1 cellular context compared by ENCODE assay signal in the genomic region with DNA sequence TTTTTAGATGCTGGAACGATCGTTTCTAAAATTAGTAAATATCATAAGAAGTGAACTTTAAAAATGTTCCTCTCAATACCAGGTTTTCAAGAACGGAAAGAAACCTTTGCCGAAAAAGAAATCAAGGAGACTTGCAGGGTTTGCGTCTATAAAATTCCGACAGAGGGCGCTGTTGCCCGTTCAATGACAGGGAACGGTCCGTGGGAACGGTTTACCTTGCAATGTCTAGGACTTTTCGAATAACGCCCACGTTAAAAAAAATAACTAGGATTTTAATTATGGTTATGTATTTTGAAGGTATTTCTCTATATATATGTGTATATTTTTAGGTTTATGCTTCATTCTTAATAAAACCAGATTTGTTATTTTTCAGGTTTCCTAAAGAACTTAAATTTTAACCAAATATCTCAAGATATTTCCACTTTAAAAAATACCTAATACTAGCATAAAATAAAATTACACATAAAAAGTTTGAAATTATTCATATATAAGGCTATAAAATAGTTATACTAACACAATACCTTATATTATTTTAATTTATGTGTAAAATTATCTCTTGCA.
TF ChIP-seq lines count a peak whose summit lies in the region.

No MANE protein-coding gene starts in this region.

TF ChIP-seq in K562, 482 proteins besides CTCF, POLR2A, EP300 and RAD21 (continued from another document and continues in another):
- TF ChIP-seq, protein P1, sequence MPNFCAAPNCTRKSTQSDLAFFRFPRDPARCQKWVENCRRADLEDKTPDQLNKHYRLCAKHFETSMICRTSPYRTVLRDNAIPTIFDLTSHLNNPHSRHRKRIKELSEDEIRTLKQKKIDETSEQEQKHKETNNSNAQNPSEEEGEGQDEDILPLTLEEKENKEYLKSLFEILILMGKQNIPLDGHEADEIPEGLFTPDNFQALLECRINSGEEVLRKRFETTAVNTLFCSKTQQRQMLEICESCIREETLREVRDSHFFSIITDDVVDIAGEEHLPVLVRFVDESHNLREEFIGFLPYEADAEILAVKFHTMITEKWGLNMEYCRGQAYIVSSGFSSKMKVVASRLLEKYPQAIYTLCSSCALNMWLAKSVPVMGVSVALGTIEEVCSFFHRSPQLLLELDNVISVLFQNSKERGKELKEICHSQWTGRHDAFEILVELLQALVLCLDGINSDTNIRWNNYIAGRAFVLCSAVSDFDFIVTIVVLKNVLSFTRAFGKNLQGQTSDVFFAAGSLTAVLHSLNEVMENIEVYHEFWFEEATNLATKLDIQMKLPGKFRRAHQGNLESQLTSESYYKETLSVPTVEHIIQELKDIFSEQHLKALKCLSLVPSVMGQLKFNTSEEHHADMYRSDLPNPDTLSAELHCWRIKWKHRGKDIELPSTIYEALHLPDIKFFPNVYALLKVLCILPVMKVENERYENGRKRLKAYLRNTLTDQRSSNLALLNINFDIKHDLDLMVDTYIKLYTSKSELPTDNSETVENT (CRISPR knock-in tag; IDR thresholded peaks at IDR 0.05) = no peak
- TF ChIP-seq MED1 (CRISPR knock-in tag; IDR thresholded peaks at IDR 0.05; ENCODE audit: borderline replicate concordance) (no peak), TCF7L2 (IDR thresholded peaks at IDR 0.05; ENCODE audit: low read depth, low read length) (no peak), ZNF282 (CRISPR knock-in tag; IDR thresholded peaks at IDR 0.05) (no peak), SRSF9 (IDR thresholded peaks at IDR 0.05; ENCODE audit: borderline replicate concordance, low read depth, low read length) (no peak), CBX3 (IDR thresholded peaks at IDR 0.05; ENCODE audit: borderline replicate concordance in 1 of 2, low read length in 2 of 2) (peak in 1 of 2 experiments; percentile 38; a peak in 1 of 3 replicates), CXXC5 (CRISPR knock-in tag; IDR thresholded peaks at IDR 0.05) (0 out of 2 replicates have a peak, but pooled peaks have one; percentile 39), ZNF445 (CRISPR knock-in tag; IDR thresholded peaks at IDR 0.05; ENCODE audit: low read depth) (no peak), CHD1 (IDR thresholded peaks at IDR 0.05; ENCODE audit: low read length) (no peak), MCM5 (IDR thresholded peaks at IDR 0.05; ENCODE audit: low read depth) (no peak), ZNF184 (CRISPR knock-in tag; IDR thresholded peaks at IDR 0.05) (no peak), FOXM1 (IDR thresholded peaks at IDR 0.05; ENCODE audit: low read depth) (peak; percentile 86), FOXM1 (CRISPR knock-in tag; IDR thresholded peaks at IDR 0.05; ENCODE audit: low read depth) (no peak), FOXK2 (conservative IDR thresholded peaks at IDR 0.05 in 1 of 2, IDR thresholded peaks at IDR 0.05 in 1 of 2; ENCODE audit: low read depth in 2 of 2) (0 out of 4 replicates have a peak, but pooled peaks of 1 of the 2 experiments have one; percentile 3), MXI1 (IDR thresholded peaks at IDR 0.05; ENCODE audit: low read depth, low read length) (0 out of 2 replicates have a peak, but pooled peaks have one; percentile 40), SP1 (CRISPR knock-in tag; IDR thresholded peaks at IDR 0.05) (no peak), SRSF7 (optimal IDR thresholded peaks at IDR 0.05; ENCODE audit: low read depth, low read length) (no peak), HDAC8 (tag; IDR thresholded peaks at IDR 0.05) (no peak), RB1 (IDR thresholded peaks at IDR 0.05; ENCODE audit: low read depth) (0 out of 2 replicates have a peak, but pooled peaks have one; percentile 28), ZNF586 (CRISPR knock-in tag; conservative IDR thresholded peaks at IDR 0.05) (no peak), ZKSCAN3 (CRISPR knock-in tag; IDR thresholded peaks at IDR 0.05) (no peak), ZBTB17 (CRISPR knock-in tag; IDR thresholded peaks at IDR 0.05) (no peak), TEAD4 (IDR thresholded peaks at IDR 0.05; ENCODE audit: low read length) (peak; percentile 53), TEAD4 (CRISPR knock-in tag; IDR thresholded peaks at IDR 0.05; ENCODE audit: borderline replicate concordance) (no peak), GATAD2A (IDR thresholded peaks at IDR 0.05) (no peak), ZNF589 (CRISPR knock-in tag; IDR thresholded peaks at IDR 0.05; ENCODE audit: low read depth) (no peak), LARP7 (IDR thresholded peaks at IDR 0.05) (no peak), JUNB (CRISPR knock-in tag; conservative IDR thresholded peaks at IDR 0.05) (no peak), ZBTB8A (IDR thresholded peaks at IDR 0.05; ENCODE audit: partially characterized antibody) (no peak), SREBF2 (CRISPR knock-in tag; IDR thresholded peaks at IDR 0.05) (no peak), TGIF2 (CRISPR knock-in tag; IDR thresholded peaks at IDR 0.05) (no peak), ARNT (IDR thresholded peaks at IDR 0.05) (0 out of 4 replicates have a peak, but pooled peaks of 1 of the 2 experiments have one; percentile 50), EP400 (IDR thresholded peaks at IDR 0.05) (0 out of 2 replicates have a peak, but pooled peaks have one; percentile 24), NFIC (IDR thresholded peaks at IDR 0.05) (no peak), KLF13 (tag; IDR thresholded peaks at IDR 0.05; ENCODE audit: borderline replicate concordance, low read depth) (no peak), CCAR2 (IDR thresholded peaks at IDR 0.05; ENCODE audit: low read depth, low read length) (no peak)
- TF ChIP-seq, protein P2, sequence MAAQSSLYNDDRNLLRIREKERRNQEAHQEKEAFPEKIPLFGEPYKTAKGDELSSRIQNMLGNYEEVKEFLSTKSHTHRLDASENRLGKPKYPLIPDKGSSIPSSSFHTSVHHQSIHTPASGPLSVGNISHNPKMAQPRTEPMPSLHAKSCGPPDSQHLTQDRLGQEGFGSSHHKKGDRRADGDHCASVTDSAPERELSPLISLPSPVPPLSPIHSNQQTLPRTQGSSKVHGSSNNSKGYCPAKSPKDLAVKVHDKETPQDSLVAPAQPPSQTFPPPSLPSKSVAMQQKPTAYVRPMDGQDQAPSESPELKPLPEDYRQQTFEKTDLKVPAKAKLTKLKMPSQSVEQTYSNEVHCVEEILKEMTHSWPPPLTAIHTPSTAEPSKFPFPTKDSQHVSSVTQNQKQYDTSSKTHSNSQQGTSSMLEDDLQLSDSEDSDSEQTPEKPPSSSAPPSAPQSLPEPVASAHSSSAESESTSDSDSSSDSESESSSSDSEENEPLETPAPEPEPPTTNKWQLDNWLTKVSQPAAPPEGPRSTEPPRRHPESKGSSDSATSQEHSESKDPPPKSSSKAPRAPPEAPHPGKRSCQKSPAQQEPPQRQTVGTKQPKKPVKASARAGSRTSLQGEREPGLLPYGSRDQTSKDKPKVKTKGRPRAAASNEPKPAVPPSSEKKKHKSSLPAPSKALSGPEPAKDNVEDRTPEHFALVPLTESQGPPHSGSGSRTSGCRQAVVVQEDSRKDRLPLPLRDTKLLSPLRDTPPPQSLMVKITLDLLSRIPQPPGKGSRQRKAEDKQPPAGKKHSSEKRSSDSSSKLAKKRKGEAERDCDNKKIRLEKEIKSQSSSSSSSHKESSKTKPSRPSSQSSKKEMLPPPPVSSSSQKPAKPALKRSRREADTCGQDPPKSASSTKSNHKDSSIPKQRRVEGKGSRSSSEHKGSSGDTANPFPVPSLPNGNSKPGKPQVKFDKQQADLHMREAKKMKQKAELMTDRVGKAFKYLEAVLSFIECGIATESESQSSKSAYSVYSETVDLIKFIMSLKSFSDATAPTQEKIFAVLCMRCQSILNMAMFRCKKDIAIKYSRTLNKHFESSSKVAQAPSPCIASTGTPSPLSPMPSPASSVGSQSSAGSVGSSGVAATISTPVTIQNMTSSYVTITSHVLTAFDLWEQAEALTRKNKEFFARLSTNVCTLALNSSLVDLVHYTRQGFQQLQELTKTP (IDR thresholded peaks at IDR 0.05; ENCODE audit: low read depth in 1 of 2, partially characterized antibody in 2 of 2) = no peak
- TF ChIP-seq, protein P3, sequence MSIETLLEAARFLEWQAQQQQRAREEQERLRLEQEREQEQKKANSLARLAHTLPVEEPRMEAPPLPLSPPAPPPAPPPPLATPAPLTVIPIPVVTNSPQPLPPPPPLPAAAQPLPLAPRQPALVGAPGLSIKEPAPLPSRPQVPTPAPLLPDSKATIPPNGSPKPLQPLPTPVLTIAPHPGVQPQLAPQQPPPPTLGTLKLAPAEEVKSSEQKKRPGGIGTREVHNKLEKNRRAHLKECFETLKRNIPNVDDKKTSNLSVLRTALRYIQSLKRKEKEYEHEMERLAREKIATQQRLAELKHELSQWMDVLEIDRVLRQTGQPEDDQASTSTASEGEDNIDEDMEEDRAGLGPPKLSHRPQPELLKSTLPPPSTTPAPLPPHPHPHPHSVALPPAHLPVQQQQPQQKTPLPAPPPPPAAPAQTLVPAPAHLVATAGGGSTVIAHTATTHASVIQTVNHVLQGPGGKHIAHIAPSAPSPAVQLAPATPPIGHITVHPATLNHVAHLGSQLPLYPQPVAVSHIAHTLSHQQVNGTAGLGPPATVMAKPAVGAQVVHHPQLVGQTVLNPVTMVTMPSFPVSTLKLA (conservative IDR thresholded peaks at IDR 0.05) = 0 out of 4 replicates have a peak, but pooled peaks of 1 of the 2 experiments have one; percentile 17
- TF ChIP-seq, protein P4, sequence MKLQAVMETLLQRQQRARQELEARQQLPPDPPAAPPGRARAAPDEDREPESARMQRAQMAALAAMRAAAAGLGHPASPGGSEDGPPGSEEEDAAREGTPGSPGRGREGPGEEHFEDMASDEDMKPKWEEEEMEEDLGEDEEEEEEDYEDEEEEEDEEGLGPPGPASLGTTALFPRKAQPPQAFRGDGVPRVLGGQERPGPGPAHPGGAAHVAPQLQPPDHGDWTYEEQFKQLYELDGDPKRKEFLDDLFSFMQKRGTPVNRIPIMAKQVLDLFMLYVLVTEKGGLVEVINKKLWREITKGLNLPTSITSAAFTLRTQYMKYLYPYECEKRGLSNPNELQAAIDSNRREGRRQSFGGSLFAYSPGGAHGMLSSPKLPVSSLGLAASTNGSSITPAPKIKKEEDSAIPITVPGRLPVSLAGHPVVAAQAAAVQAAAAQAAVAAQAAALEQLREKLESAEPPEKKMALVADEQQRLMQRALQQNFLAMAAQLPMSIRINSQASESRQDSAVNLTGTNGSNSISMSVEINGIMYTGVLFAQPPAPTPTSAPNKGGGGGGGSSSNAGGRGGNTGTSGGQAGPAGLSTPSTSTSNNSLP (IDR thresholded peaks at IDR 0.05; ENCODE audit: borderline replicate concordance, low read depth, low read length) = peak; percentile 51; the same call in 1 of the 2 replicates
- TF ChIP-seq, protein P5, sequence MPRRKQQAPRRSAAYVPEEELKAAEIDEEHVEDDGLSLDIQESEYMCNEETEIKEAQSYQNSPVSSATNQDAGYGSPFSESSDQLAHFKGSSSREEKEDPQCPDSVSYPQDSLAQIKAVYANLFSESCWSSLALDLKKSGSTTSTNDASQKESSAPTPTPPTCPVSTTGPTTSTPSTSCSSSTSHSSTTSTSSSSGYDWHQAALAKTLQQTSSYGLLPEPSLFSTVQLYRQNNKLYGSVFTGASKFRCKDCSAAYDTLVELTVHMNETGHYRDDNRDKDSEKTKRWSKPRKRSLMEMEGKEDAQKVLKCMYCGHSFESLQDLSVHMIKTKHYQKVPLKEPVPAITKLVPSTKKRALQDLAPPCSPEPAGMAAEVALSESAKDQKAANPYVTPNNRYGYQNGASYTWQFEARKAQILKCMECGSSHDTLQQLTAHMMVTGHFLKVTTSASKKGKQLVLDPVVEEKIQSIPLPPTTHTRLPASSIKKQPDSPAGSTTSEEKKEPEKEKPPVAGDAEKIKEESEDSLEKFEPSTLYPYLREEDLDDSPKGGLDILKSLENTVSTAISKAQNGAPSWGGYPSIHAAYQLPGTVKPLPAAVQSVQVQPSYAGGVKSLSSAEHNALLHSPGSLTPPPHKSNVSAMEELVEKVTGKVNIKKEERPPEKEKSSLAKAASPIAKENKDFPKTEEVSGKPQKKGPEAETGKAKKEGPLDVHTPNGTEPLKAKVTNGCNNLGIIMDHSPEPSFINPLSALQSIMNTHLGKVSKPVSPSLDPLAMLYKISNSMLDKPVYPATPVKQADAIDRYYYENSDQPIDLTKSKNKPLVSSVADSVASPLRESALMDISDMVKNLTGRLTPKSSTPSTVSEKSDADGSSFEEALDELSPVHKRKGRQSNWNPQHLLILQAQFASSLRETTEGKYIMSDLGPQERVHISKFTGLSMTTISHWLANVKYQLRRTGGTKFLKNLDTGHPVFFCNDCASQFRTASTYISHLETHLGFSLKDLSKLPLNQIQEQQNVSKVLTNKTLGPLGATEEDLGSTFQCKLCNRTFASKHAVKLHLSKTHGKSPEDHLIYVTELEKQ (CRISPR knock-in tag; IDR thresholded peaks at IDR 0.05) = no peak
- TF ChIP-seq, protein P6, sequence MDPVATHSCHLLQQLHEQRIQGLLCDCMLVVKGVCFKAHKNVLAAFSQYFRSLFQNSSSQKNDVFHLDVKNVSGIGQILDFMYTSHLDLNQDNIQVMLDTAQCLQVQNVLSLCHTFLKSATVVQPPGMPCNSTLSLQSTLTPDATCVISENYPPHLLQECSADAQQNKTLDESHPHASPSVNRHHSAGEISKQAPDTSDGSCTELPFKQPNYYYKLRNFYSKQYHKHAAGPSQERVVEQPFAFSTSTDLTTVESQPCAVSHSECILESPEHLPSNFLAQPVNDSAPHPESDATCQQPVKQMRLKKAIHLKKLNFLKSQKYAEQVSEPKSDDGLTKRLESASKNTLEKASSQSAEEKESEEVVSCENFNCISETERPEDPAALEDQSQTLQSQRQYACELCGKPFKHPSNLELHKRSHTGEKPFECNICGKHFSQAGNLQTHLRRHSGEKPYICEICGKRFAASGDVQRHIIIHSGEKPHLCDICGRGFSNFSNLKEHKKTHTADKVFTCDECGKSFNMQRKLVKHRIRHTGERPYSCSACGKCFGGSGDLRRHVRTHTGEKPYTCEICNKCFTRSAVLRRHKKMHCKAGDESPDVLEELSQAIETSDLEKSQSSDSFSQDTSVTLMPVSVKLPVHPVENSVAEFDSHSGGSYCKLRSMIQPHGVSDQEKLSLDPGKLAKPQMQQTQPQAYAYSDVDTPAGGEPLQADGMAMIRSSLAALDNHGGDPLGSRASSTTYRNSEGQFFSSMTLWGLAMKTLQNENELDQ (CRISPR knock-in tag; IDR thresholded peaks at IDR 0.05; ENCODE audit: borderline replicate concordance) = no peak
- TF ChIP-seq, protein P7, sequence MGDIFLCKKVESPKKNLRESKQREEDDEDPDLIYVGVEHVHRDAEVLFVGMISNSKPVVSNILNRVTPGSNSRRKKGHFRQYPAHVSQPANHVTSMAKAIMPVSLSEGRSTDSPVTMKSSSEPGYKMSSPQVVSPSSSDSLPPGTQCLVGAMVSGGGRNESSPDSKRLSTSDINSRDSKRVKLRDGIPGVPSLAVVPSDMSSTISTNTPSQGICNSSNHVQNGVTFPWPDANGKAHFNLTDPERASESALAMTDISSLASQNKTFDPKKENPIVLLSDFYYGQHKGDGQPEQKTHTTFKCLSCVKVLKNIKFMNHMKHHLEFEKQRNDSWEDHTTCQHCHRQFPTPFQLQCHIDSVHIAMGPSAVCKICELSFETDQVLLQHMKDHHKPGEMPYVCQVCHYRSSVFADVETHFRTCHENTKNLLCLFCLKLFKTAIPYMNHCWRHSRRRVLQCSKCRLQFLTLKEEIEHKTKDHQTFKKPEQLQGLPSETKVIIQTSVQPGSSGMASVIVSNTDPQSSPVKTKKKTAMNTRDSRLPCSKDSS (IDR thresholded peaks at IDR 0.05; ENCODE audit: low read depth, partially characterized antibody) = no peak
